31 cellular contexts compared by ENCODE assay signal in the genomic region with DNA sequence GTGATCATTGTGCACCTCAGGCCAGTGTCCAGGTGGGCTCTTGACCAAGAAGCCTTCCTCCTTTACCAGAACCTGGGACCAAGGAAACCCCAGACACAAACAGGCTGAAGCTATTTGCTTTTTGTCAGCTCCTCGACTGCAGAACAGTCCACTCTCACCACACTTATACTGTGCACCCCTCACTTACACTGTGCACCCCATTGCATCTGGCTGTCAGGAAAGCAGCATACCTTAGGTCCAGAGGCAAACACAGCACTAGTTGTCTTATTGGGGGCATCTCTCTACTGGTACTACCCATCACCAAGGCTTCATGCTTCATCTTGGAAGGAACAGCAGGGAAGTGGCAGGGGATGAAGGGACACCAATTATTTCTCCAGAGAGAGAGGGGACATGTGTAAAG.
"Had no signal": no experiment of that assay in that cellular context is flagged by ENCODE, and none has a peak within 500 bp of the region (broad histone marks: within the 10 kb centered on the region; RNA-seq: fewer than 3 reads in every experiment).

No MANE protein-coding gene starts in this region.

- DNase-seq: activated CD4-positive, alpha-beta memory T cell treated with anti-CD3 and anti-CD28 coated beads, Interleukin-2, amount 10 ng/mL, durations not matched to agents 7 days and 5 days; activated CD4-positive, alpha-beta T cell treated with anti-CD3 and anti-CD28 coated beads for 1 hour; activated CD4-positive, alpha-beta T cell treated with anti-CD3 and anti-CD28 coated beads for 4 hours; activated CD4-positive, alpha-beta T cell treated with anti-CD3 and anti-CD28 coated beads, Interleukin-2, amount 10 ng/mL, durations not matched to agents 7 days and 5 days; activated CD4-positive, alpha-beta T cell treated with anti-CD3 and anti-CD28 coated beads, Interleukin-2, amount 50 U/mL, for 4 hours; activated CD8-positive, alpha-beta memory T cell treated with anti-CD3 and anti-CD28 coated beads, Interleukin-2, amount 10 ng/mL, durations not matched to agents 7 days and 5 days; activated CD8-positive, alpha-beta memory T cell treated with anti-CD3 and anti-CD28 coated beads, Interleukin-2, amount 50 U/mL, for 4 hours; activated effector memory CD4-positive, alpha-beta T cell treated with anti-CD3 and anti-CD28 coated beads, Interleukin-2, amount 50 U/mL, for 16 hours; activated naive CD4-positive, alpha-beta T cell treated with anti-CD3 and anti-CD28 coated beads for 36 hours; activated naive CD8-positive, alpha-beta T cell treated with anti-CD3 and anti-CD28 coated beads for 36 hours; activated naive CD8-positive, alpha-beta T cell treated with anti-CD3 and anti-CD28 coated beads, Interleukin-2, amount 50 U/mL, for 24 hours; activated T-cell treated with anti-CD3 and anti-CD28 coated beads, Interleukin-2, amount 50 U/mL, for 1 hour; activated T-cell treated with anti-CD3 and anti-CD28 coated beads, Interleukin-2, amount 50 U/mL, for 48 hours; dorsolateral prefrontal cortex; effector memory CD4-positive, alpha-beta T cell; endodermal cell; foreskin keratinocyte; glutamatergic neuron; T-helper 2 cell had no signal

- H3K4me1 Mint-ChIP-seq: activated CD4-positive, alpha-beta memory T cell treated with anti-CD3 and anti-CD28 coated beads, Interleukin-2, amount 10 ng/mL, durations not matched to agents 7 days and 5 days; activated CD4-positive, alpha-beta T cell treated with anti-CD3 and anti-CD28 coated beads, Interleukin-2, amount 10 ng/mL, durations not matched to agents 7 days and 5 days; activated CD8-positive, alpha-beta memory T cell treated with anti-CD3 and anti-CD28 coated beads, Interleukin-2, amount 10 ng/mL, durations not matched to agents 7 days and 5 days; activated naive CD4-positive, alpha-beta T cell treated with anti-CD3 and anti-CD28 coated beads, Interleukin-2, amount 50 U/mL, for 24 hours; activated naive CD8-positive, alpha-beta T cell treated with anti-CD3 and anti-CD28 coated beads for 36 hours; activated naive CD8-positive, alpha-beta T cell treated with anti-CD3 and anti-CD28 coated beads, Interleukin-2, amount 50 U/mL, for 24 hours; brain; central memory CD8-positive, alpha-beta T cell; endodermal cell had no signal

- H3K4me3 Mint-ChIP-seq: activated CD4-positive, alpha-beta memory T cell treated with anti-CD3 and anti-CD28 coated beads, Interleukin-2, amount 10 ng/mL, durations not matched to agents 7 days and 5 days; activated CD4-positive, alpha-beta T cell treated with anti-CD3 and anti-CD28 coated beads, Interleukin-2, amount 10 ng/mL, durations not matched to agents 7 days and 5 days; activated CD8-positive, alpha-beta memory T cell treated with anti-CD3 and anti-CD28 coated beads, Interleukin-2, amount 10 ng/mL, durations not matched to agents 7 days and 5 days; activated naive CD4-positive, alpha-beta T cell treated with anti-CD3 and anti-CD28 coated beads for 36 hours; activated naive CD4-positive, alpha-beta T cell treated with anti-CD3 and anti-CD28 coated beads, Interleukin-2, amount 50 U/mL, for 24 hours; activated naive CD8-positive, alpha-beta T cell treated with anti-CD3 and anti-CD28 coated beads for 36 hours; activated naive CD8-positive, alpha-beta T cell treated with anti-CD3 and anti-CD28 coated beads, Interleukin-2, amount 50 U/mL, for 24 hours; activated T-helper 1 cell treated with anti-CD3 and anti-CD28 coated beads, Interleukin-12 subunit alpha, Interleukin-12 subunit beta, Interleukin-2, Interleukin-4 antibody, amounts not matched to agents 30 ng/mL and 10 ng/mL and 1 ng/mL, durations not matched to agents 14 hours and 24 hours and 36 hours; brain; central memory CD8-positive, alpha-beta T cell; dendritic cell treated with granulocyte-macrophage colony-stimulating factor and Interleukin-4, amounts not matched to agents 40 ng/mL and 50 ng/mL, for 4 days; endodermal cell; WTC11 had no signal

- H3K9me3 ChIP-seq: ascending aorta, gastrocnemius medialis had no signal

- H3K27ac Mint-ChIP-seq: activated CD4-positive, alpha-beta memory T cell treated with anti-CD3 and anti-CD28 coated beads, Interleukin-2, amount 10 ng/mL, durations not matched to agents 7 days and 5 days; activated CD4-positive, alpha-beta T cell treated with anti-CD3 and anti-CD28 coated beads, Interleukin-2, amount 10 ng/mL, durations not matched to agents 7 days and 5 days; activated CD8-positive, alpha-beta memory T cell treated with anti-CD3 and anti-CD28 coated beads, Interleukin-2, amount 10 ng/mL, durations not matched to agents 7 days and 5 days; activated naive CD4-positive, alpha-beta T cell treated with anti-CD3 and anti-CD28 coated beads for 36 hours; activated naive CD4-positive, alpha-beta T cell treated with anti-CD3 and anti-CD28 coated beads, Interleukin-2, amount 50 U/mL, for 24 hours; activated naive CD8-positive, alpha-beta T cell treated with anti-CD3 and anti-CD28 coated beads for 36 hours; activated naive CD8-positive, alpha-beta T cell treated with anti-CD3 and anti-CD28 coated beads, Interleukin-2, amount 50 U/mL, for 24 hours; activated T-helper 1 cell treated with anti-CD3 and anti-CD28 coated beads, Interleukin-12 subunit alpha, Interleukin-12 subunit beta, Interleukin-2, Interleukin-4 antibody, amounts not matched to agents 30 ng/mL and 10 ng/mL and 1 ng/mL, durations not matched to agents 14 hours and 24 hours and 36 hours; activated T-helper 2 cell treated with anti-CD3 and anti-CD28 coated beads, Interferon-gamma antibody, Interleukin-2, Interleukin-4, amounts not matched to agents 10 μg/mL and 5 μg/mL and 100 μg/mL, durations not matched to agents 14 hours and 24 hours and 36 hours; dendritic cell treated with granulocyte-macrophage colony-stimulating factor and Interleukin-4, amounts not matched to agents 40 ng/mL and 50 ng/mL, for 4 days; endodermal cell; WTC11 had no signal

- H3K4me1 ChIP-seq: ascending aorta, foreskin keratinocyte, gastrocnemius medialis had no signal

- H3K27me3 ChIP-seq: ascending aorta, foreskin keratinocyte, gastrocnemius medialis had no signal

- ATAC-seq: activated CD8-positive, alpha-beta memory T cell treated with anti-CD3 and anti-CD28 coated beads, Interleukin-2, amount 10 ng/mL, durations not matched to agents 7 days and 5 days; activated naive CD8-positive, alpha-beta T cell treated with anti-CD3 and anti-CD28 coated beads, Interleukin-2, amount 50 U/mL, for 24 hours; esophagus mucosa; foreskin keratinocyte; WTC11 had no signal

- H3K36me3 ChIP-seq: ascending aorta, gastrocnemius medialis had no signal

- H3K27me3 Mint-ChIP-seq: activated CD4-positive, alpha-beta memory T cell treated with anti-CD3 and anti-CD28 coated beads, Interleukin-2, amount 10 ng/mL, durations not matched to agents 7 days and 5 days; activated CD4-positive, alpha-beta T cell treated with anti-CD3 and anti-CD28 coated beads, Interleukin-2, amount 10 ng/mL, durations not matched to agents 7 days and 5 days; activated CD8-positive, alpha-beta memory T cell treated with anti-CD3 and anti-CD28 coated beads, Interleukin-2, amount 10 ng/mL, durations not matched to agents 7 days and 5 days; dendritic cell treated with granulocyte-macrophage colony-stimulating factor and Interleukin-4, amounts not matched to agents 40 ng/mL and 50 ng/mL, for 4 days had no signal

- H3K4me3 ChIP-seq: ascending aorta, coronary artery, dorsolateral prefrontal cortex, gastrocnemius medialis had no signal

- H3K27ac ChIP-seq: ascending aorta, coronary artery, dorsolateral prefrontal cortex, foreskin keratinocyte, gastrocnemius medialis, VCaP had no signal

- H3K36me3 Mint-ChIP-seq: activated CD8-positive, alpha-beta memory T cell treated with anti-CD3 and anti-CD28 coated beads, Interleukin-2, amount 10 ng/mL, durations not matched to agents 7 days and 5 days; activated naive CD4-positive, alpha-beta T cell treated with anti-CD3 and anti-CD28 coated beads, Interleukin-2, amount 50 U/mL, for 24 hours; activated naive CD8-positive, alpha-beta T cell treated with anti-CD3 and anti-CD28 coated beads for 36 hours; brain; WTC11 had no signal

- H3K9me3 Mint-ChIP-seq: activated CD4-positive, alpha-beta memory T cell treated with anti-CD3 and anti-CD28 coated beads, Interleukin-2, amount 10 ng/mL, durations not matched to agents 7 days and 5 days; activated CD4-positive, alpha-beta T cell treated with anti-CD3 and anti-CD28 coated beads, Interleukin-2, amount 10 ng/mL, durations not matched to agents 7 days and 5 days; activated naive CD4-positive, alpha-beta T cell treated with anti-CD3 and anti-CD28 coated beads, Interleukin-2, amount 50 U/mL, for 24 hours; central memory CD8-positive, alpha-beta T cell had no signal
